Comparison of ENCODE assay signal across 1 cellular context in the genomic region with DNA sequence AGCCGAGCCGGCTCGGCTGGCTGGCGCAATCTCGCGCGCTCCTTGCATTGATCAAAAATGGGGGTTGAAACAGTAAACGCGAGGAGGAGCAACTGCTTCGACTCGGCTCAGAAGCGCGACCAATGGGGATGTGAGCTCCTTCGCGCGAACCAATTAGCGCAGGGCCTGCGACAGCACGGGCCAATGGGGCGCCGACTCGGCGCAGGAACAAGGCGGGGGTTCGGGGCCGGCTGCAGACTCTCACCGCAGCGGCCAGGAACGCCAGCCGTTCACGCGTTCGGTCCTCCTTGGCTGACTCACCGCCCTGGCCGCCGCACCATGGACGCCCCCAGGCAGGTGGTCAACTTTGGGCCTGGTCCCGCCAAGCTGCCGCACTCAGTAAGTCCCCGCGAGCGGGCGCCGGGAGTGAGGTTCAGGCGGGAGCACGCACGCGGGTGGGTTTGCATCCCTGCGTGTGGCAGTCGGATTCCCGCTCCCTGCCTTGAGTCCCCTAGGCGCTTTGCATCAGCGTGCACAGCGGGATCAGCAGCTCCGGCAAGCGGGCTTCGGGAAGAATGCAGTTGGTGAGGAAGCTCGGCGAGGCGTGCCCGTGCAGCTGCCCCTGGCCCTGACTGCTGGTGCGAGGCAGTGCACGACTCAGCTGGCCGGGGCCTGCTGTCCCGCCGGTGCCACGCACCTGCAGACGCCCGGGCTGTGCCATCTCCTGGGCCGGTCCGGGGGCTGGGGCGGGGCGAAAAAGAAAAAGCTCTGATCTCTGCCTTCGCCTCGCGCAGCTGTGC.
A peak's percentile ranks its signal among the peaks of the same experiment; 100 is the strongest.
TF ChIP-seq lines count a peak whose summit lies in the region.

A gene (plus strand): TSS at position 233 of the 779 bp plus-strand sequence. CDS start 86 bp downstream, at position 319.

TF ChIP-seq in HepG2, 621 proteins besides CTCF, POLR2A, EP300 and RAD21 (continued from another document and continues in another):
- TF ChIP-seq, protein P1, sequence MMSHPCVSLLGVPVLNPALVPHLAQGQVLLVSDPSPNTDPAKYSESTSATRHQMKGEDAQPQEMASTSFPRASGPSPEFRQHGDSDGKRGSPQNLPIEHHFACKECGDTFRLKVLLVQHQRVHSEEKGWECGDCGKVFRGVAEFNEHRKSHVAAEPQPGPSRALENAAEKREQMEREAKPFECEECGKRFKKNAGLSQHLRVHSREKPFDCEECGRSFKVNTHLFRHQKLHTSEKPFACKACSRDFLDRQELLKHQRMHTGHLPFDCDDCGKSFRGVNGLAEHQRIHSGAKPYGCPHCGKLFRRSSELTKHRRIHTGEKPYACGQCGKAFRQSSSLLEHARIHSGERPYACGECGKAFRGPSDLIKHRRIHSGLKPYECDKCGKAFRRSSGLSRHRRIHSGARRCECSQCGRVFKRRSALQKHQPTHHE (CRISPR knock-in tag; IDR thresholded peaks at IDR 0.05; ENCODE audit: borderline replicate concordance), result 0 out of 2 replicates have a peak, but pooled peaks have one; percentile 47
- TF ChIP-seq ZNF274 (CRISPR knock-in tag; IDR thresholded peaks at IDR 0.05) (peak; percentile 87), NCOA2 (CRISPR knock-in tag; IDR thresholded peaks at IDR 0.05) (no peak), SIN3B (IDR thresholded peaks at IDR 0.05; ENCODE audit: low read length) (no peak), POLR2AphosphoS2 (IDR thresholded peaks at IDR 0.05; ENCODE audit: low read depth, low read length) (no peak), FOXM1 (CRISPR knock-in tag; IDR thresholded peaks at IDR 0.05) (no peak), MAF1 (CRISPR knock-in tag; IDR thresholded peaks at IDR 0.05; ENCODE audit: borderline replicate concordance) (peak; percentile 49; the same call in 1 of the 2 replicates), RBFOX2 (IDR thresholded peaks at IDR 0.05; ENCODE audit: low read depth, low read length) (peak; percentile 100), ZNF709 (CRISPR knock-in tag; IDR thresholded peaks at IDR 0.05) (peak; percentile 81), HNRNPL (IDR thresholded peaks at IDR 0.05; ENCODE audit: low read depth, low read length) (peak; percentile 30), ETV5 (CRISPR knock-in tag; IDR thresholded peaks at IDR 0.05; ENCODE audit: borderline replicate concordance) (no peak), PRMT3 (CRISPR knock-in tag; IDR thresholded peaks at IDR 0.05; ENCODE audit: borderline replicate concordance, low read depth) (no peak), U2AF2 (IDR thresholded peaks at IDR 0.05; ENCODE audit: low read depth, low read length) (no peak), PHF5A (CRISPR knock-in tag; IDR thresholded peaks at IDR 0.05; ENCODE audit: low read depth, unreplicated experiment) (no peak), YY1 (IDR thresholded peaks at IDR 0.05; ENCODE audit: insufficient read depth, insufficient replicate concordance, low read depth, low read length) (peak; percentile 80), RXRB (CRISPR knock-in tag; IDR thresholded peaks at IDR 0.05; ENCODE audit: borderline replicate concordance) (peak; percentile 12; the same call in 1 of the 2 replicates), ZNF225 (CRISPR knock-in tag; IDR thresholded peaks at IDR 0.05) (peak; percentile 82), ZNF331 (CRISPR knock-in tag; IDR thresholded peaks at IDR 0.05) (peak; percentile 30; the same call in 1 of the 2 replicates), HNF4G (IDR thresholded peaks at IDR 0.05; ENCODE audit: borderline replicate concordance, low read depth, low read length) (peak; percentile 53; the same call in 1 of the 2 replicates), HNF4G (CRISPR knock-in tag; IDR thresholded peaks at IDR 0.05; ENCODE audit: borderline replicate concordance, low read depth) (no peak), SRSF9 (IDR thresholded peaks at IDR 0.05; ENCODE audit: borderline replicate concordance, insufficient read depth, low read depth, low read length, poor library complexity, severe bottlenecking) (no peak), ZNF317 (CRISPR knock-in tag; IDR thresholded peaks at IDR 0.05) (no peak), ZNF350 (CRISPR knock-in tag; IDR thresholded peaks at IDR 0.05; ENCODE audit: borderline replicate concordance, low read depth) (peak; percentile 31; the same call in 1 of the 2 replicates), RFXANK (CRISPR knock-in tag; IDR thresholded peaks at IDR 0.05) (no peak), ZNF598 (CRISPR knock-in tag; IDR thresholded peaks at IDR 0.05; ENCODE audit: borderline replicate concordance) (0 out of 2 replicates have a peak, but pooled peaks have one; percentile 10), MXI1 (IDR thresholded peaks at IDR 0.05; ENCODE audit: borderline replicate concordance, low read depth, low read length) (no peak; the same call in 2 of the 3 replicates), ZNF761 (CRISPR knock-in tag; conservative IDR thresholded peaks at IDR 0.05) (0 out of 2 replicates have a peak, but pooled peaks have one; percentile 6), JARID2 (CRISPR knock-in tag; IDR thresholded peaks at IDR 0.05; ENCODE audit: insufficient replicate concordance) (peak; percentile 50), ZFP41 (CRISPR knock-in tag; IDR thresholded peaks at IDR 0.05; ENCODE audit: borderline replicate concordance) (peak; percentile 33; the same call in 1 of the 2 replicates), ZNF382 (CRISPR knock-in tag; IDR thresholded peaks at IDR 0.05; ENCODE audit: borderline replicate concordance) (no peak), RNF2 (conservative IDR thresholded peaks at IDR 0.05; ENCODE audit: low read depth) (peak; percentile 82), ZFY (CRISPR knock-in tag; IDR thresholded peaks at IDR 0.05) (peak; percentile 92), ZFP36 (IDR thresholded peaks at IDR 0.05; ENCODE audit: borderline replicate concordance, low read depth, low read length, partially characterized antibody) (no peak), SP4 (CRISPR knock-in tag; IDR thresholded peaks at IDR 0.05) (no peak; the same call in 1 of the 2 replicates), IRX3 (CRISPR knock-in tag; IDR thresholded peaks at IDR 0.05; ENCODE audit: borderline replicate concordance, low read depth) (peak; percentile 72; the same call in 1 of the 2 replicates), ZNF333 (CRISPR knock-in tag; IDR thresholded peaks at IDR 0.05; ENCODE audit: borderline replicate concordance) (no peak), KLF9 (CRISPR knock-in tag; IDR thresholded peaks at IDR 0.05; ENCODE audit: low read depth) (no peak), SYNCRIP (IDR thresholded peaks at IDR 0.05; ENCODE audit: insufficient read depth, low read depth, low read length) (no peak), SRSF1 (optimal IDR thresholded peaks at IDR 0.05; ENCODE audit: low read depth, low read length) (peak; percentile 83), ZFP36L1 (CRISPR knock-in tag; IDR thresholded peaks at IDR 0.05) (no peak)
- TF ChIP-seq, protein P2, sequence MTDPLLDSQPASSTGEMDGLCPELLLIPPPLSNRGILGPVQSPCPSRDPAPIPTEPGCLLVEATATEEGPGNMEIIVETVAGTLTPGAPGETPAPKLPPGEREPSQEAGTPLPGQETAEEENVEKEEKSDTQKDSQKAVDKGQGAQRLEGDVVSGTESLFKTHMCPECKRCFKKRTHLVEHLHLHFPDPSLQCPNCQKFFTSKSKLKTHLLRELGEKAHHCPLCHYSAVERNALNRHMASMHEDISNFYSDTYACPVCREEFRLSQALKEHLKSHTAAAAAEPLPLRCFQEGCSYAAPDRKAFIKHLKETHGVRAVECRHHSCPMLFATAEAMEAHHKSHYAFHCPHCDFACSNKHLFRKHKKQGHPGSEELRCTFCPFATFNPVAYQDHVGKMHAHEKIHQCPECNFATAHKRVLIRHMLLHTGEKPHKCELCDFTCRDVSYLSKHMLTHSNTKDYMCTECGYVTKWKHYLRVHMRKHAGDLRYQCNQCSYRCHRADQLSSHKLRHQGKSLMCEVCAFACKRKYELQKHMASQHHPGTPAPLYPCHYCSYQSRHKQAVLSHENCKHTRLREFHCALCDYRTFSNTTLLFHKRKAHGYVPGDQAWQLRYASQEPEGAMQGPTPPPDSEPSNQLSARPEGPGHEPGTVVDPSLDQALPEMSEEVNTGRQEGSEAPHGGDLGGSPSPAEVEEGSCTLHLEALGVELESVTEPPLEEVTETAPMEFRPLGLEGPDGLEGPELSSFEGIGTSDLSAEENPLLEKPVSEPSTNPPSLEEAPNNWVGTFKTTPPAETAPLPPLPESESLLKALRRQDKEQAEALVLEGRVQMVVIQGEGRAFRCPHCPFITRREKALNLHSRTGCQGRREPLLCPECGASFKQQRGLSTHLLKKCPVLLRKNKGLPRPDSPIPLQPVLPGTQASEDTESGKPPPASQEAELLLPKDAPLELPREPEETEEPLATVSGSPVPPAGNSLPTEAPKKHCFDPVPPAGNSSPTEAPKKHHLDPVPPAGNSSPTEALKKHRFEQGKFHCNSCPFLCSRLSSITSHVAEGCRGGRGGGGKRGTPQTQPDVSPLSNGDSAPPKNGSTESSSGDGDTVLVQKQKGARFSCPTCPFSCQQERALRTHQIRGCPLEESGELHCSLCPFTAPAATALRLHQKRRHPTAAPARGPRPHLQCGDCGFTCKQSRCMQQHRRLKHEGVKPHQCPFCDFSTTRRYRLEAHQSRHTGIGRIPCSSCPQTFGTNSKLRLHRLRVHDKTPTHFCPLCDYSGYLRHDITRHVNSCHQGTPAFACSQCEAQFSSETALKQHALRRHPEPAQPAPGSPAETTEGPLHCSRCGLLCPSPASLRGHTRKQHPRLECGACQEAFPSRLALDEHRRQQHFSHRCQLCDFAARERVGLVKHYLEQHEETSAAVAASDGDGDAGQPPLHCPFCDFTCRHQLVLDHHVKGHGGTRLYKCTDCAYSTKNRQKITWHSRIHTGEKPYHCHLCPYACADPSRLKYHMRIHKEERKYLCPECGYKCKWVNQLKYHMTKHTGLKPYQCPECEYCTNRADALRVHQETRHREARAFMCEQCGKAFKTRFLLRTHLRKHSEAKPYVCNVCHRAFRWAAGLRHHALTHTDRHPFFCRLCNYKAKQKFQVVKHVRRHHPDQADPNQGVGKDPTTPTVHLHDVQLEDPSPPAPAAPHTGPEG (CRISPR knock-in tag; IDR thresholded peaks at IDR 0.05), result peak; percentile 85
- TF ChIP-seq, protein P3, sequence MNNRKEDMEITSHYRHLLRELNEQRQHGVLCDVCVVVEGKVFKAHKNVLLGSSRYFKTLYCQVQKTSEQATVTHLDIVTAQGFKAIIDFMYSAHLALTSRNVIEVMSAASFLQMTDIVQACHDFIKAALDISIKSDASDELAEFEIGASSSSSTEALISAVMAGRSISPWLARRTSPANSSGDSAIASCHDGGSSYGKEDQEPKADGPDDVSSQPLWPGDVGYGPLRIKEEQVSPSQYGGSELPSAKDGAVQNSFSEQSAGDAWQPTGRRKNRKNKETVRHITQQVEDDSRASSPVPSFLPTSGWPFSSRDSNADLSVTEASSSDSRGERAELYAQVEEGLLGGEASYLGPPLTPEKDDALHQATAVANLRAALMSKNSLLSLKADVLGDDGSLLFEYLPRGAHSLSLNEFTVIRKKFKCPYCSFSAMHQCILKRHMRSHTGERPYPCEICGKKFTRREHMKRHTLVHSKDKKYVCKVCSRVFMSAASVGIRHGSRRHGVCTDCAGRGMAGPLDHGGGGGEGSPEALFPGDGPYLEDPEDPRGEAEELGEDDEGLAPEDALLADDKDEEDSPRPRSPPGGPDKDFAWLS (CRISPR knock-in tag; IDR thresholded peaks at IDR 0.05; ENCODE audit: borderline replicate concordance), result no peak
- TF ChIP-seq, protein P4, sequence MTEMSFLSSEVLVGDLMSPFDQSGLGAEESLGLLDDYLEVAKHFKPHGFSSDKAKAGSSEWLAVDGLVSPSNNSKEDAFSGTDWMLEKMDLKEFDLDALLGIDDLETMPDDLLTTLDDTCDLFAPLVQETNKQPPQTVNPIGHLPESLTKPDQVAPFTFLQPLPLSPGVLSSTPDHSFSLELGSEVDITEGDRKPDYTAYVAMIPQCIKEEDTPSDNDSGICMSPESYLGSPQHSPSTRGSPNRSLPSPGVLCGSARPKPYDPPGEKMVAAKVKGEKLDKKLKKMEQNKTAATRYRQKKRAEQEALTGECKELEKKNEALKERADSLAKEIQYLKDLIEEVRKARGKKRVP (CRISPR knock-in tag; IDR thresholded peaks at IDR 0.05), result peak in 1 of 2 experiments; percentile 100; a peak in 2 of 4 replicates
- TF ChIP-seq, protein P5, sequence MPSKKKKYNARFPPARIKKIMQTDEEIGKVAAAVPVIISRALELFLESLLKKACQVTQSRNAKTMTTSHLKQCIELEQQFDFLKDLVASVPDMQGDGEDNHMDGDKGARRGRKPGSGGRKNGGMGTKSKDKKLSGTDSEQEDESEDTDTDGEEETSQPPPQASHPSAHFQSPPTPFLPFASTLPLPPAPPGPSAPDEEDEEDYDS (CRISPR knock-in tag; IDR thresholded peaks at IDR 0.05), result peak; percentile 94
- TF ChIP-seq, protein P6, sequence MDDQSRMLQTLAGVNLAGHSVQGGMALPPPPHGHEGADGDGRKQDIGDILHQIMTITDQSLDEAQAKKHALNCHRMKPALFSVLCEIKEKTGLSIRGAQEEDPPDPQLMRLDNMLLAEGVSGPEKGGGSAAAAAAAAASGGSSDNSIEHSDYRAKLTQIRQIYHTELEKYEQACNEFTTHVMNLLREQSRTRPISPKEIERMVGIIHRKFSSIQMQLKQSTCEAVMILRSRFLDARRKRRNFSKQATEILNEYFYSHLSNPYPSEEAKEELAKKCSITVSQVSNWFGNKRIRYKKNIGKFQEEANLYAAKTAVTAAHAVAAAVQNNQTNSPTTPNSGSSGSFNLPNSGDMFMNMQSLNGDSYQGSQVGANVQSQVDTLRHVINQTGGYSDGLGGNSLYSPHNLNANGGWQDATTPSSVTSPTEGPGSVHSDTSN (CRISPR knock-in tag; IDR thresholded peaks at IDR 0.05; ENCODE audit: borderline replicate concordance), result 0 out of 2 replicates have a peak, but pooled peaks have one; percentile 67
- TF ChIP-seq, protein P7, sequence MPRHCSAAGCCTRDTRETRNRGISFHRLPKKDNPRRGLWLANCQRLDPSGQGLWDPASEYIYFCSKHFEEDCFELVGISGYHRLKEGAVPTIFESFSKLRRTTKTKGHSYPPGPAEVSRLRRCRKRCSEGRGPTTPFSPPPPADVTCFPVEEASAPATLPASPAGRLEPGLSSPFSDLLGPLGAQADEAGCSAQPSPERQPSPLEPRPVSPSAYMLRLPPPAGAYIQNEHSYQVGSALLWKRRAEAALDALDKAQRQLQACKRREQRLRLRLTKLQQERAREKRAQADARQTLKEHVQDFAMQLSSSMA (CRISPR knock-in tag; IDR thresholded peaks at IDR 0.05), result no peak
- TF ChIP-seq, protein P8, sequence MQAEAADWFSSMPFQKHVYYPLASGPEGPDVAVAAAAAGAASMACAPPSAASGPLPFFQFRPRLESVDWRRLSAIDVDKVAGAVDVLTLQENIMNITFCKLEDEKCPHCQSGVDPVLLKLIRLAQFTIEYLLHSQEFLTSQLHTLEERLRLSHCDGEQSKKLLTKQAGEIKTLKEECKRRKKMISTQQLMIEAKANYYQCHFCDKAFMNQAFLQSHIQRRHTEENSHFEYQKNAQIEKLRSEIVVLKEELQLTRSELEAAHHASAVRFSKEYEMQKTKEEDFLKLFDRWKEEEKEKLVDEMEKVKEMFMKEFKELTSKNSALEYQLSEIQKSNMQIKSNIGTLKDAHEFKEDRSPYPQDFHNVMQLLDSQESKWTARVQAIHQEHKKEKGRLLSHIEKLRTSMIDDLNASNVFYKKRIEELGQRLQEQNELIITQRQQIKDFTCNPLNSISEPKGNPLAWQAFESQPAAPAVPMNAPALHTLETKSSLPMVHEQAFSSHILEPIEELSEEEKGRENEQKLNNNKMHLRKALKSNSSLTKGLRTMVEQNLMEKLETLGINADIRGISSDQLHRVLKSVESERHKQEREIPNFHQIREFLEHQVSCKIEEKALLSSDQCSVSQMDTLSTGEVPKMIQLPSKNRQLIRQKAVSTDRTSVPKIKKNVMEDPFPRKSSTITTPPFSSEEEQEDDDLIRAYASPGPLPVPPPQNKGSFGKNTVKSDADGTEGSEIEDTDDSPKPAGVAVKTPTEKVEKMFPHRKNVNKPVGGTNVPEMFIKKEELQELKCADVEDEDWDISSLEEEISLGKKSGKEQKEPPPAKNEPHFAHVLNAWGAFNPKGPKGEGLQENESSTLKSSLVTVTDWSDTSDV (CRISPR knock-in tag; IDR thresholded peaks at IDR 0.05), result peak; percentile 96
